ENCODE assay signal across 26 cellular contexts in the genomic region with DNA sequence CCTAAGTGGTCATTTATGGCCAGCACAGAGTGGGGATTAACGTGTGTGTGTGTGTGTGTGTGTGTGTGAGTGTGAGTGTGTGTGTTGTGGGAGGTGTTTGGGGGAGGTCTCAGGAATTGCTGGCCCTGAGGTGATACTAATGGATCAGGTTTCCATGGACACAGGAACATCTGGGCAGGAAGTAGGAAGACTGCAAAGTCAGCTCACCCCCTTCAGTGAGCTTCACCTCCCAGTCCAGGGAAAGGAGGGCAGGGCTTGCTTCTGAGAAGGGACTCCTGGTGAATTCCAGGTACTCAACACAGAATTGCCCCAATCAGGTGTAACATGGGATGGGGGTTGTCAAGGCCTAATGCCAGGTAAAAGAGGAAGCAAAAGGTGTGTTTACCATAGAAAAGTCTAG. TPM values are rescaled to one million over a fixed set of nuclear protein-coding genes. Genes with fewer than 3 reads are reported as not detected.
DNase-seq lines count a peak whose midpoint lies in the region; ATAC-seq and TF ChIP-seq lines count a peak whose summit lies in the region.
"Had no signal": no experiment of that assay in that cellular context is flagged by ENCODE, and none has a peak within 500 bp of the region (broad histone marks: within the 10 kb centered on the region; RNA-seq: fewer than 3 reads in every experiment).

No MANE protein-coding gene starts in this region.

- 0 out of 2 replicates have a peak overlapping the region, but pooled peaks have one; percentile 14 for H3K14ac ChIP-seq in IMR-90 (replicated peaks; ENCODE audit: low read depth, low read length)

- peak overlapping the region; percentile 24; the same call in 1 of the 2 replicates for H2BK20ac ChIP-seq in IMR-90 (ENCODE audit: low read depth, low read length)

- no peak for TF ChIP-seq RAD21 in IMR-90 (IDR thresholded peaks at IDR 0.05; ENCODE audit: low read length)

- H3K9me3 Mint-ChIP-seq in CD4-positive, CD25-positive, alpha-beta regulatory T cell = peaks cover 0 to 1% (median 0%) of the 10 kb centered on the region in 7 donors
- no peaks in the 10 kb centered on the region for H3K9me3 Mint-ChIP-seq in endothelial cell (ENCODE audit: unreplicated experiment)
- H3K9me3 Mint-ChIP-seq in nephron progenitor cell = peaks cover 30% of the 10 kb centered on the region
- H3K9me3 Mint-ChIP-seq in CD14-positive monocyte = peaks cover 0 to 5% (median 0%) of the 10 kb centered on the region in 7 donors

- H3K4me3 Mint-ChIP-seq in CD4-positive, CD25-positive, alpha-beta regulatory T cell = peak overlapping the region in 1 of 4 donors; percentile 7
- no peak overlapping the region for H3K4me3 Mint-ChIP-seq in endothelial cell (ENCODE audit: unreplicated experiment)
- peak overlapping the region; percentile 44 for H3K4me3 Mint-ChIP-seq in nephron progenitor cell
- no peak overlapping the region for H3K4me3 Mint-ChIP-seq in CD14-positive monocyte
- H3K4me3 Mint-ChIP-seq: activated CD8-positive, alpha-beta memory T cell treated with anti-CD3 and anti-CD28 coated beads, Interleukin-2, amount 10 ng/mL, durations not matched to agents 7 days and 5 days; activated naive CD8-positive, alpha-beta T cell treated with anti-CD3 and anti-CD28 coated beads, Interleukin-2, amount 50 U/mL, for 24 hours had no signal

- no peak overlapping the region for H4K8ac ChIP-seq in IMR-90 (ENCODE audit: low read depth in 2 of 2, low read length in 2 of 2)

- peaks cover 11% of the 10 kb centered on the region for H3K9me1 ChIP-seq in IMR-90 (ENCODE audit: insufficient read depth, low read length)

- no peak for TF ChIP-seq POLR2A in IMR-90 (IDR thresholded peaks at IDR 0.05; ENCODE audit: low read depth, low read length)

- dilution Hi-C loops in IMR-90 (cut with HindIII; ENCODE audit: low sequenced_read_pairs, unreplicated experiment) = no loop called here

- H2BK15ac ChIP-seq in IMR-90 (ENCODE audit: low read depth, low read length) = peak overlapping the region; percentile 50; the same call in 1 of the 3 replicates

- no peaks in the 10 kb centered on the region for H3K27me3 Mint-ChIP-seq in CD4-positive, CD25-positive, alpha-beta regulatory T cell
- no peaks in the 10 kb centered on the region for H3K27me3 Mint-ChIP-seq in endothelial cell (ENCODE audit: unreplicated experiment)
- H3K27me3 Mint-ChIP-seq in nephron progenitor cell (ENCODE audit: low read depth, poor library complexity) = peaks cover 7% of the 10 kb centered on the region
- H3K27me3 Mint-ChIP-seq in CD14-positive monocyte (ENCODE audit: low read depth in 3 of 3) = peaks cover 4 to 6% (median 5%) of the 10 kb centered on the region in 3 donors

- peak in 1 of 3 donors; percentile 81 for DNase-seq in CD4-positive, CD25-positive, alpha-beta regulatory T cell
- DNase-seq in IMR-90 = peak; percentile 29
- DNase-seq in endothelial cell (ENCODE audit: low spot score) = no peak
- DNase-seq in nephron progenitor cell = no peak
- no peak for DNase-seq in Ammon's horn (ENCODE audit: low spot score)
- no peak for DNase-seq in DMS79 (lab: John Stamatoyannopoulos, UW)
- no peak for DNase-seq in CD14-positive monocyte (ENCODE audit: low spot score)
- no peak for DNase-seq in NCI-H82 (lab: John Stamatoyannopoulos, UW)
- DNase-seq: activated CD4-positive, CD25-positive, alpha-beta regulatory T cell treated with anti-CD3 and anti-CD28 coated beads, Interleukin-2, amount 50 U/mL, for 72 hours; activated CD8-positive, alpha-beta memory T cell treated with anti-CD3 and anti-CD28 coated beads, Interleukin-2, amount 10 ng/mL, durations not matched to agents 7 days and 5 days; activated naive CD8-positive, alpha-beta T cell treated with anti-CD3 and anti-CD28 coated beads, Interleukin-2, amount 50 U/mL, for 24 hours; brain microvascular endothelial cell; CD4-positive, alpha-beta memory T cell; colonic mucosa; GF-D8; Karpas-422; left ventricle myocardium inferior; NCI-H187; NCI-H748 treated with DMSO at 0.1 percent for 48 hours; OCI-M1; Right ventricle myocardium superior; stimulated activated CD4-positive, alpha-beta T cell treated with anti-CD3 and anti-CD28 coated beads, Interleukin-2, amount 100 ng/mL, for 48 hours; stimulated activated naive CD4-positive, alpha-beta T cell treated with Interleukin-2 at 50 U/mL for 16 hours; SW 1271 had no signal

- H3K79me1 ChIP-seq in IMR-90 (ENCODE audit: low read depth in 1 of 2, low read length in 2 of 2) = peaks cover 8 to 24% of the 10 kb centered on the region in 2 experiments; a peak in 3 of 4 replicates

- H2BK5ac ChIP-seq in IMR-90 (ENCODE audit: low read depth, low read length, poor library complexity, severe bottlenecking) = peak overlapping the region; percentile 29

- TF ChIP-seq CTCF in IMR-90 (conservative IDR thresholded peaks at IDR 0.05; ENCODE audit: low read depth, low read length) (no peak), endothelial cell (IDR thresholded peaks at IDR 0.05; ENCODE audit: unreplicated experiment) (no peak), nephron progenitor cell (IDR thresholded peaks at IDR 0.05) (no peak), CD14-positive monocyte (IDR thresholded peaks at IDR 0.05) (no peak)

- CTCF ChIA-PET in IMR-90 (lab: Yijun Ruan, JAX) = interaction anchor here (1.1 kb wide), 1 partner anchor 29 kb away, joined by 3 read pairs; no protein-coding TSS in a partner anchor

- H2BK120ac ChIP-seq in IMR-90 (ENCODE audit: low read depth, low read length) = peak overlapping the region; percentile 38; the same call in 1 of the 2 replicates

- H3K23ac ChIP-seq in IMR-90 (ENCODE audit: low read depth, low read length) = no peak overlapping the region

- H3K36me3 ChIP-seq in CD4-positive, CD25-positive, alpha-beta regulatory T cell (ENCODE audit: control insufficient read depth, insufficient read depth, low read length) = no peaks in the 10 kb centered on the region
- peaks cover 22% of the 10 kb centered on the region for H3K36me3 ChIP-seq in IMR-90 (ENCODE audit: control insufficient read depth, insufficient read depth, low read length)
- H3K36me3 ChIP-seq: brain microvascular endothelial cell, colonic mucosa, left ventricle myocardium inferior, thoracic aorta had no signal

- peak overlapping the region; percentile 11 to 59 (median 36) for H3K27ac Mint-ChIP-seq in CD4-positive, CD25-positive, alpha-beta regulatory T cell
- H3K27ac Mint-ChIP-seq in endothelial cell (ENCODE audit: unreplicated experiment) (peak overlapping the region; percentile 45), nephron progenitor cell (peak overlapping the region; percentile 55), CD14-positive monocyte (peak overlapping the region in 1 of 7 donors; percentile 67)
- H3K27ac Mint-ChIP-seq: activated CD8-positive, alpha-beta memory T cell treated with anti-CD3 and anti-CD28 coated beads, Interleukin-2, amount 10 ng/mL, durations not matched to agents 7 days and 5 days; activated naive CD8-positive, alpha-beta T cell treated with anti-CD3 and anti-CD28 coated beads, Interleukin-2, amount 50 U/mL, for 24 hours had no signal

- H3K18ac ChIP-seq in IMR-90 (ENCODE audit: low read depth, low read length) = peak overlapping the region; percentile 24; the same call in 1 of the 2 replicates

- H3K4me1 ChIP-seq in CD4-positive, CD25-positive, alpha-beta regulatory T cell (ENCODE audit: control insufficient read depth, insufficient read depth, low read length, poor library complexity, severe bottlenecking) = peaks cover 30% of the 10 kb centered on the region
- H3K4me1 ChIP-seq in IMR-90 (ENCODE audit: control insufficient read depth, insufficient read depth, low read length) = peaks cover 31% of the 10 kb centered on the region
- H3K4me1 ChIP-seq: colonic mucosa had no signal

- BruUV-seq in IMR-90 (replicated peaks; lab: Mats Ljungman, UMichigan) = no TSS peak

- peak overlapping the region; percentile 59 for H3K4ac ChIP-seq in IMR-90 (ENCODE audit: low read depth, low read length)

- H3K4me1 Mint-ChIP-seq in CD4-positive, CD25-positive, alpha-beta regulatory T cell = peaks cover 9 to 51% (median 28%) of the 10 kb centered on the region in 4 donors
- H3K4me1 Mint-ChIP-seq in endothelial cell (ENCODE audit: unreplicated experiment) (peaks cover 13% of the 10 kb centered on the region), nephron progenitor cell (peaks cover 58% of the 10 kb centered on the region), CD14-positive monocyte (peaks cover 28% of the 10 kb centered on the region)

- POLR2A ChIA-PET in IMR-90 (lab: Charles Lee; ENCODE audit: unreplicated experiment) = no interaction called here

- peak overlapping the region; percentile 75 for H2AK5ac ChIP-seq in IMR-90 (ENCODE audit: low read depth, low read length)

- no peak overlapping the region for H3K4me3 ChIP-seq in CD4-positive, CD25-positive, alpha-beta regulatory T cell (ENCODE audit: low read depth, low read length)
- no peak overlapping the region for H3K4me3 ChIP-seq in IMR-90 (ENCODE audit: insufficient read depth, low read depth, low read length)
- H3K4me3 ChIP-seq: colonic mucosa, left ventricle myocardium inferior, thoracic aorta had no signal

- no peak overlapping the region for H2AK9ac ChIP-seq in IMR-90 (replicated peaks; ENCODE audit: low read depth, low read length, poor library complexity)

- no peak overlapping the region for H3K4me2 ChIP-seq in IMR-90 (ENCODE audit: low read depth, low read length)

- H3K36me3 Mint-ChIP-seq in CD4-positive, CD25-positive, alpha-beta regulatory T cell = no peaks in the 10 kb centered on the region
- H3K36me3 Mint-ChIP-seq in endothelial cell (ENCODE audit: low read depth, unreplicated experiment) (no peaks in the 10 kb centered on the region), nephron progenitor cell (ENCODE audit: low read depth) (peaks cover 6% of the 10 kb centered on the region), CD14-positive monocyte (no peaks in the 10 kb centered on the region)
- H3K36me3 Mint-ChIP-seq: CD4-positive, alpha-beta memory T cell had no signal

- peak overlapping the region; percentile 62; the same call in 1 of the 2 replicates for H4K5ac ChIP-seq in IMR-90 (ENCODE audit: low read depth, low read length)

- no peak overlapping the region for H2AFZ ChIP-seq in IMR-90 (replicated peaks; ENCODE audit: low read length, poor library complexity)

- in situ Hi-C loops in IMR-90 (cut with MboI; ENCODE audit: low sequenced_read_pairs) = no loop called here

- H4K91ac ChIP-seq in IMR-90 (ENCODE audit: insufficient read depth, low read depth, low read length) = peak overlapping the region; percentile 19; the same call in 1 of the 2 replicates

- H3K27me3 ChIP-seq in CD4-positive, CD25-positive, alpha-beta regulatory T cell (ENCODE audit: control insufficient read depth, insufficient read depth, low read length) = no peaks in the 10 kb centered on the region
- no peaks in the 10 kb centered on the region for H3K27me3 ChIP-seq in IMR-90 (ENCODE audit: control insufficient read depth, insufficient read depth, low read length)
- H3K27me3 ChIP-seq: brain microvascular endothelial cell, colonic mucosa had no signal

- no peak for ATAC-seq in CD4-positive, CD25-positive, alpha-beta regulatory T cell (ENCODE audit: low read depth in 2 of 2)
- ATAC-seq in IMR-90 (ENCODE audit: low read depth) = no peak
- ATAC-seq: activated CD8-positive, alpha-beta memory T cell treated with anti-CD3 and anti-CD28 coated beads, Interleukin-2, amount 10 ng/mL, durations not matched to agents 7 days and 5 days; activated naive CD8-positive, alpha-beta T cell treated with anti-CD3 and anti-CD28 coated beads, Interleukin-2, amount 50 U/mL, for 24 hours had no signal

- H3K9me3 ChIP-seq in CD4-positive, CD25-positive, alpha-beta regulatory T cell (ENCODE audit: control insufficient read depth in 2 of 2, low read length in 2 of 2) = no peaks in the 10 kb centered on the region
- no peaks in the 10 kb centered on the region for H3K9me3 ChIP-seq in IMR-90 (ENCODE audit: control insufficient read depth, insufficient read depth, low read length)
- H3K9me3 ChIP-seq: colonic mucosa, left ventricle myocardium inferior, thoracic aorta had no signal

- H4K20me1 ChIP-seq in IMR-90 (ENCODE audit: insufficient read depth, low read length) = no peaks in the 10 kb centered on the region

- intact Hi-C loops in IMR-90 (cut with micrococcal nuclease) (no loop called here), CD14-positive monocyte (cut with micrococcal nuclease) (no loop called here)

- H3K27ac ChIP-seq in CD4-positive, CD25-positive, alpha-beta regulatory T cell (ENCODE audit: insufficient read depth, low read length, poor library complexity, severe bottlenecking) = peak overlapping the region; percentile 8
- H3K27ac ChIP-seq in IMR-90 (ENCODE audit: insufficient read depth, low read length) = no peak overlapping the region
- H3K27ac ChIP-seq: colonic mucosa, left ventricle myocardium inferior had no signal

- 80% methylated on average over 1 of the region's 1 CpG; no CpG with 5 or more reads in 1 of the 2 experiments for WGBS in IMR-90 (ENCODE audit: extremely low coverage in 2 of 2, insufficient read length in 1 of 2), 2 experiments

- no peak overlapping the region for H3K56ac ChIP-seq in IMR-90 (ENCODE audit: extremely low read depth, insufficient read depth, low read length)

- no peak overlapping the region for H3K9ac ChIP-seq in IMR-90 (ENCODE audit: low read depth, low read length)

RNA-seq across cellular contexts. Expression of gene IL1R1, which starts 30.3 kb away (rescaled TPM):
- total RNA-seq in CD4-positive, CD25-positive, alpha-beta regulatory T cell = 11.7 TPM
- polyA plus RNA-seq in CD4-positive, CD25-positive, alpha-beta regulatory T cell = 1 to 10 TPM; 2.0 to 5.6 (median 3.7) TPM
- total RNA-seq in IMR-90 (2012; rRNA removed) (6.5 and 8.1 TPM in 2 replicates), endothelial cell (ENCODE audit: unreplicated experiment) (1.0 TPM)
- polyA plus RNA-seq in IMR-90 (2012; rRNA removed) (11.3 and 13.8 TPM in 2 replicates), CD14-positive monocyte (1 to 10 TPM; 1.8 to 2.7 TPM)
- polyA plus RNA-seq in IMR-90 (2012; cell fraction: cytosol; rRNA removed) = 4.6 and 9.3 TPM in 2 replicates
- polyA plus RNA-seq in IMR-90 (2012; cell fraction: nucleus; rRNA removed; ENCODE audit: low replicate concordance) = 6.3 and 29.2 TPM in 2 replicates
- polyA plus RNA-seq: neural cell had no signal
